In the genomic region with DNA sequence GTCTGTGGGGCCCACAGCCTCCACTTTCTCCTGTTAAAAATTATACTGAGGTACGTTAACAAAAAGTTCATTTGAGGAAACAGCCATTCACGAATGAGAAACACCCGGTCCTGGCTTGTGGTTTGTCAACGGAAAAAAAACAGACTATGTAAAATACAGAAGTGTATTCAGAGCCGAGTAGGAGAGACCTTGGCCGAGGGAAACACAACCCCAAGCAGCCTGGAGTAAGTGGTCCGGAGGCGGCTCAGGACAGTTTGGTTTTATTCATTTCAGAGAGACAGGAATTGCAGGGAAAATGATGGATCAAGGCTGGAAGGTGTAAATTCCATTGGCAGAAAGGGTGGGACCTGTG, we compare ENCODE assay signal across 1 cellular context.
TF ChIP-seq lines count a peak whose summit lies in the region.

No MANE protein-coding gene starts in this region.

TF ChIP-seq in HepG2, 621 proteins besides CTCF, POLR2A, EP300 and RAD21:
- no peak for TF ChIP-seq ATF2 (CRISPR knock-in tag; IDR thresholded peaks at IDR 0.05)
- TF ChIP-seq ZNF274 (CRISPR knock-in tag; IDR thresholded peaks at IDR 0.05), result no peak
- no peak for TF ChIP-seq ZNF496 (CRISPR knock-in tag; IDR thresholded peaks at IDR 0.05; ENCODE audit: insufficient replicate concordance)
- no peak for TF ChIP-seq DNMT1 (CRISPR knock-in tag; IDR thresholded peaks at IDR 0.05)
- TF ChIP-seq, protein P1, sequence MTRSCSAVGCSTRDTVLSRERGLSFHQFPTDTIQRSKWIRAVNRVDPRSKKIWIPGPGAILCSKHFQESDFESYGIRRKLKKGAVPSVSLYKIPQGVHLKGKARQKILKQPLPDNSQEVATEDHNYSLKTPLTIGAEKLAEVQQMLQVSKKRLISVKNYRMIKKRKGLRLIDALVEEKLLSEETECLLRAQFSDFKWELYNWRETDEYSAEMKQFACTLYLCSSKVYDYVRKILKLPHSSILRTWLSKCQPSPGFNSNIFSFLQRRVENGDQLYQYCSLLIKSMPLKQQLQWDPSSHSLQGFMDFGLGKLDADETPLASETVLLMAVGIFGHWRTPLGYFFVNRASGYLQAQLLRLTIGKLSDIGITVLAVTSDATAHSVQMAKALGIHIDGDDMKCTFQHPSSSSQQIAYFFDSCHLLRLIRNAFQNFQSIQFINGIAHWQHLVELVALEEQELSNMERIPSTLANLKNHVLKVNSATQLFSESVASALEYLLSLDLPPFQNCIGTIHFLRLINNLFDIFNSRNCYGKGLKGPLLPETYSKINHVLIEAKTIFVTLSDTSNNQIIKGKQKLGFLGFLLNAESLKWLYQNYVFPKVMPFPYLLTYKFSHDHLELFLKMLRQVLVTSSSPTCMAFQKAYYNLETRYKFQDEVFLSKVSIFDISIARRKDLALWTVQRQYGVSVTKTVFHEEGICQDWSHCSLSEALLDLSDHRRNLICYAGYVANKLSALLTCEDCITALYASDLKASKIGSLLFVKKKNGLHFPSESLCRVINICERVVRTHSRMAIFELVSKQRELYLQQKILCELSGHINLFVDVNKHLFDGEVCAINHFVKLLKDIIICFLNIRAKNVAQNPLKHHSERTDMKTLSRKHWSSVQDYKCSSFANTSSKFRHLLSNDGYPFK (CRISPR knock-in tag; IDR thresholded peaks at IDR 0.05; ENCODE audit: borderline replicate concordance), result no peak
- no peak for TF ChIP-seq ARNTL (CRISPR knock-in tag; IDR thresholded peaks at IDR 0.05)
- TF ChIP-seq ZNF263 (CRISPR knock-in tag; IDR thresholded peaks at IDR 0.05), result no peak
- no peak for TF ChIP-seq AGO1 (IDR thresholded peaks at IDR 0.05; ENCODE audit: low read depth, low read length, poor library complexity, severe bottlenecking)
- no peak for TF ChIP-seq ZNF567 (CRISPR knock-in tag; IDR thresholded peaks at IDR 0.05; ENCODE audit: borderline replicate concordance)
- TF ChIP-seq ETV6 (CRISPR knock-in tag; conservative IDR thresholded peaks at IDR 0.05), result no peak
- no peak for TF ChIP-seq ZNF790 (CRISPR knock-in tag; IDR thresholded peaks at IDR 0.05; ENCODE audit: borderline replicate concordance)
- no peak for TF ChIP-seq CREM (IDR thresholded peaks at IDR 0.05)
- TF ChIP-seq CREM (CRISPR knock-in tag; IDR thresholded peaks at IDR 0.05), result no peak
